ENCODE assay signal across 23 cellular contexts in the genomic region with DNA sequence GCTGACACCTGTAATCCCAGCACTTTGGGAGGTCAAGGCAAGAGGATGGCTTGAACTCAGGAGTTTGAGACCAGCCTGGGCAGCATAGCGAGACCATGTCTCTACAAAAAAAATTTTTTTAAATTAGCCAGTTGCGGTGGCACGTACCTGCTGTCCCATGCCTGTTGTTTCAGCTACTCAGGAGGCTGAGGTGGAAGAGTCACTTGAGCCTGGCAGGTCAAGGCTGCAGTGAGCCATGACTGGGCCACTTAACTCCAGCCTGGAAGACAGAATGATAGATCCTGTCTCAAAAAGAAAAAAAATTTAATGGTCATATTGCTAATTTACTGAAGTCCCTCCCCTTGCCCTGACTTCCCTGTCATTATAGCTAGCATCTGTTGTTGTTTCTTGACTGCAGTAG.
DNase-seq lines count a peak whose midpoint lies in the region; ATAC-seq and TF ChIP-seq lines count a peak whose summit lies in the region.
"Had no signal": no experiment of that assay in that cellular context is flagged by ENCODE, and none has a peak within 500 bp of the region (broad histone marks: within the 10 kb centered on the region; RNA-seq: fewer than 3 reads in every experiment).

No MANE protein-coding gene starts in this region.

- H3K9me2 ChIP-seq in neural cell (ENCODE audit: insufficient read depth, low read length): no peaks in the 10 kb centered on the region

- H3K27ac Mint-ChIP-seq in mesothelial cell of epicardium: peak overlapping the region; percentile 62
- H3K27ac Mint-ChIP-seq: CD4-positive, alpha-beta T cell; CD8-positive, alpha-beta memory T cell had no signal

- ATAC-seq in HG02981 (IDR thresholded peaks at IDR 0.05; ENCODE audit: unreplicated experiment): no peak
- ATAC-seq: A549, GM12878 had no signal

- no peak for TF ChIP-seq POLR2A in lower leg skin (IDR thresholded peaks at IDR 0.05)

- WGBS in lower leg skin, 2 donors: 75 to 94% methylated on average over 3 of the region's 3 CpGs

- DNase-seq in NCI-H345 (lab: John Stamatoyannopoulos, UW): peak; percentile 61
- DNase-seq in NCI-H345 treated with DMSO at 0.1 percent for 48 hours (lab: John Stamatoyannopoulos, UW; ENCODE audit: unreplicated experiment): no peak
- peak; percentile 62 for DNase-seq in DMS53 treated with DMSO at 0.1 percent for 48 hours (lab: John Stamatoyannopoulos, UW; ENCODE audit: unreplicated experiment)
- no peak for DNase-seq in mesothelial cell of epicardium (ENCODE audit: low spot score in 2 of 2, unreplicated experiment in 2 of 2)
- DNase-seq in lower leg skin (ENCODE audit: low spot score in 2 of 2): no peak
- DNase-seq in GM10266 (ENCODE audit: extremely low spot score): no peak
- DNase-seq: 8988T; ACHN; AML-193; BE2C; CD4-positive, alpha-beta T cell; CD8-positive, alpha-beta memory T cell; DMS 273 treated with DMSO at 0.1 percent for 48 hours; DND-41; GM23248; H7; HCEC 1CT had no signal

- H3K79me2 ChIP-seq in neural cell (replicated peaks; ENCODE audit: insufficient read depth, low read length): no peaks in the 10 kb centered on the region

- H3K4me2 ChIP-seq in neural cell (ENCODE audit: low read length): no peak overlapping the region
- H3K4me2 ChIP-seq: A549; BLaER1 treated with 17β-estradiol and CSF1 and Interleukin-3, amounts not matched to agents 10 nM and 100 nM had no signal

- no peak overlapping the region for H3K4me3 Mint-ChIP-seq in mesothelial cell of epicardium
- H3K4me3 Mint-ChIP-seq: CD14-positive monocyte; CD4-positive, alpha-beta T cell; CD8-positive, alpha-beta memory T cell had no signal

- H3K9me3 ChIP-seq in neural cell (ENCODE audit: low read length): no peaks in the 10 kb centered on the region
- H3K9me3 ChIP-seq: A549; BE2C; BLaER1 treated with 17β-estradiol and CSF1 and Interleukin-3, amounts not matched to agents 10 nM and 100 nM had no signal

- no peak for TF ChIP-seq EP300 in neural cell (conservative IDR thresholded peaks at IDR 0.05; ENCODE audit: poor library complexity, severe bottlenecking)

- intact Hi-C loops in lower leg skin (cut with DNase I; ENCODE audit: low total_unique reads): no loop called here

- H3K4me3 ChIP-seq in neural cell (ENCODE audit: low read length) (no peak overlapping the region), lower leg skin (ENCODE audit: low read depth, poor library complexity, severe bottlenecking) (no peak overlapping the region)
- H3K4me3 ChIP-seq: A549; BLaER1 treated with 17β-estradiol and CSF1 and Interleukin-3, amounts not matched to agents 10 nM and 100 nM; GM12878; GM23248 had no signal

- H3K27me3 Mint-ChIP-seq in mesothelial cell of epicardium (ENCODE audit: low read depth): no peaks in the 10 kb centered on the region
- H3K27me3 Mint-ChIP-seq: CD4-positive, alpha-beta T cell had no signal

- no peaks in the 10 kb centered on the region for H3K9me3 Mint-ChIP-seq in mesothelial cell of epicardium
- H3K9me3 Mint-ChIP-seq: CD4-positive, alpha-beta T cell had no signal

- H3F3A ChIP-seq in neural cell (ENCODE audit: insufficient read depth, low read length, poor library complexity, severe bottlenecking): peaks cover 4% of the 10 kb centered on the region

- no peaks in the 10 kb centered on the region for H3K27me3 ChIP-seq in neural cell (ENCODE audit: insufficient read depth, low read depth, low read length)
- H3K27me3 ChIP-seq: BE2C; BLaER1 treated with 17β-estradiol and CSF1 and Interleukin-3, amounts not matched to agents 10 nM and 100 nM had no signal

- no peaks in the 10 kb centered on the region for H3K36me3 ChIP-seq in neural cell (ENCODE audit: insufficient read depth, low read length)
- H3K36me3 ChIP-seq: BE2C; BLaER1 treated with 17β-estradiol and CSF1 and Interleukin-3, amounts not matched to agents 10 nM and 100 nM had no signal

- H3K4me1 Mint-ChIP-seq in mesothelial cell of epicardium: peaks cover 12% of the 10 kb centered on the region
- H3K4me1 Mint-ChIP-seq: CD14-positive monocyte; CD8-positive, alpha-beta memory T cell had no signal

- TF ChIP-seq CTCF in mesothelial cell of epicardium (IDR thresholded peaks at IDR 0.05; ENCODE audit: unreplicated experiment) (no peak), neural cell (IDR thresholded peaks at IDR 0.05; ENCODE audit: poor library complexity, severe bottlenecking) (no peak), lower leg skin (IDR thresholded peaks at IDR 0.05) (no peak), GM10266 (IDR thresholded peaks at IDR 0.05; ENCODE audit: control insufficient read depth, insufficient read depth, low read depth, missing control alignments) (no peak)

- no peak overlapping the region for H3K9ac ChIP-seq in neural cell (ENCODE audit: low read length)
- H3K9ac ChIP-seq: BLaER1 treated with 17β-estradiol and CSF1 and Interleukin-3, amounts not matched to agents 10 nM and 100 nM; GM23248 had no signal

- H3K27ac ChIP-seq in neural cell (ENCODE audit: low read length): peak overlapping the region; percentile 53
- H3K27ac ChIP-seq: A549; BLaER1 treated with 17β-estradiol and CSF1 and Interleukin-3, amounts not matched to agents 10 nM and 100 nM; GM23248 had no signal

- H2AFZ ChIP-seq in neural cell (ENCODE audit: low read depth, low read length): no peak overlapping the region
- H2AFZ ChIP-seq: GM23248 had no signal

- H3K36me3 Mint-ChIP-seq in mesothelial cell of epicardium: peaks cover 52% of the 10 kb centered on the region
- H3K36me3 Mint-ChIP-seq: CD14-positive monocyte; CD8-positive, alpha-beta memory T cell had no signal

- no peak for TF ChIP-seq RAD21 in neural cell (conservative IDR thresholded peaks at IDR 0.05)

- H4K20me1 ChIP-seq in neural cell (ENCODE audit: insufficient read depth): no peaks in the 10 kb centered on the region
- H4K20me1 ChIP-seq: BLaER1 treated with 17β-estradiol and CSF1 and Interleukin-3, amounts not matched to agents 10 nM and 100 nM had no signal

TF ChIP-seq in neural cell, 6 proteins besides CTCF, POLR2A, EP300 and RAD21:
- TF ChIP-seq MXI1 (conservative IDR thresholded peaks at IDR 0.05; ENCODE audit: poor library complexity, severe bottlenecking): no peak
TF ChIP-seq in neural cell: peak in this region for 0.

Comparison
In these comparisons a context has a peak if more than half of its experiments do, and no peak if none do; other contexts are left out.
1. DNase-seq: peak in NCI-H345 (single experiment) and DMS53 treated with DMSO at 0.1 percent for 48 hours (single experiment); none in NCI-H345 treated with DMSO at 0.1 percent for 48 hours (single experiment), mesothelial cell of epicardium (0 of 2), lower leg skin (0 of 2) and GM10266 (single experiment).